In the genomic region with DNA sequence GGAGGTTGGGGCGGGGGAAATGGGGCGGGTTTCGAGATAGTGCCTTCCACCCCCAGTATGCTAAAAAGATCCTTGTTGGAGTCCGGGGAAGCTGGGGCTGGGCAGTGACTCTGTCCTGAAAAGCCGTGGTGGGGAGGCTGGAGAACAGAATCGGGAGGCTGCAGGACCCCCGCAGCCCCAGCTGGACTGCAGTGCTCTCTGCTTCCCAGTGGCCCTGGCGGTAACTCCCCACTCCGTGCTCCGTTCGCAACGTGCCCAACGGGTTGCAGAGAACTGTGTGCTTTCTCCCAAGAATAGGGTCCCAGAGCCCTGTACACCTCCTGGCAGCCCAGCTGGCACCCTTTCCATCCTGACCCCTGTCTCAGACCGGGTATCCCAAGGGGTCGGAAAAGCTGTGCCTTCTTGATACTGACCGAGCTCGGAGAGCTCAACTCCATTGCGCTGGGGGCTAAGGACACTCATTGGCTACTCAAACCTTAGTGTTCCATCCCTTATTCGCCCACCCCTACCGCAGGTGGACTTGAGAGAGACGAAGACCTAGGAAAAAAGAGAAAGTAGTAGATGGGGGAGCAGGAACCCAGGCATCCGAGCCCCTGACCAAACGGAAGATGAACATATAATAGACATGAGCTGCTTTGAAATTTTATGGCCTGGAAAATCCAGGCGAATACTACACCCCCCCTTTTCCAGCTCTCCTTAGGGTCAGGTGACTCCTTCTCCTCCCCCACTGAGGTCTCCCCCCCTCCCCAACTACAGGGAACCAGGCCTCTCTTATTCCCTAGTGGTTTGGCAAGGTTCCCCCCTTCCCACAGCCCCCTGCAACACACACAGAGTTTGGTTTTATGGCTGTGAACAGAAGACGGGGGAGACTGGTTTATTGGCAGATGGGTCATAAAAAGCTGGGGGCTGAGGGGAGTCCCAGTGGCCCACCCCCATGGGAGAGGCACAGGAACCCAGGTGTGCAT, we compare ENCODE assay signal across 8 cellular contexts. TPM values are rescaled to one million over a fixed set of nuclear protein-coding genes. Genes with fewer than 3 reads are reported as not detected.
A peak's percentile ranks its signal among the peaks of the same experiment; 100 is the strongest.
DNase-seq lines count a peak whose midpoint lies in the region; ATAC-seq and TF ChIP-seq lines count a peak whose summit lies in the region.

No MANE protein-coding gene starts in this region.

- peaks cover 9 to 45% (median 34%) of the 10 kb centered on the region in 6 donors for H3K4me1 ChIP-seq in spleen

- H3K4me3 Mint-ChIP-seq in activated CD8-positive, alpha-beta T cell treated with anti-CD3 and anti-CD28 coated beads, Interleukin-2, amount 10 ng/mL, durations not matched to agents 7 days and 5 days, result peak overlapping the region; percentile 89

- peak; percentile 2 for ATAC-seq in Right ventricle myocardium inferior
- peak; percentile 5 for ATAC-seq in activated CD8-positive, alpha-beta T cell treated with anti-CD3 and anti-CD28 coated beads, Interleukin-2, amount 10 ng/mL, durations not matched to agents 7 days and 5 days
- no peak for ATAC-seq in GM18519 (IDR thresholded peaks at IDR 0.05; ENCODE audit: low FRiP score, unreplicated experiment)

- peaks cover 0 to 27% (median 2%) of the 10 kb centered on the region in 7 donors for H3K27me3 ChIP-seq in spleen (replicated peaks in 1 of 7)

- peaks cover 8% of the 10 kb centered on the region for H3K36me3 Mint-ChIP-seq in activated CD8-positive, alpha-beta T cell treated with anti-CD3 and anti-CD28 coated beads, Interleukin-2, amount 10 ng/mL, durations not matched to agents 7 days and 5 days (ENCODE audit: low read depth)

- H3K9me3 Mint-ChIP-seq in activated CD8-positive, alpha-beta T cell treated with anti-CD3 and anti-CD28 coated beads, Interleukin-2, amount 10 ng/mL, durations not matched to agents 7 days and 5 days (ENCODE audit: insufficient read depth), result no peaks in the 10 kb centered on the region

- peaks cover 37% of the 10 kb centered on the region for H3K4me1 Mint-ChIP-seq in activated CD8-positive, alpha-beta T cell treated with anti-CD3 and anti-CD28 coated beads, Interleukin-2, amount 10 ng/mL, durations not matched to agents 7 days and 5 days (ENCODE audit: low read depth)

- H3K27ac Mint-ChIP-seq in activated CD8-positive, alpha-beta T cell treated with anti-CD3 and anti-CD28 coated beads, Interleukin-2, amount 10 ng/mL, durations not matched to agents 7 days and 5 days, result peak overlapping the region; percentile 75

- H3K4me3 ChIP-seq in iPS-11a (ENCODE audit: low read depth, low read length) (peak overlapping the region; percentile 94), spleen (peak overlapping the region; percentile 56 to 97 (median 72))

- CTCF ChIA-PET in activated CD8-positive, alpha-beta T cell treated with anti-CD3 and anti-CD28 coated beads, Interleukin-2, amount 10 ng/mL, durations not matched to agents 7 days and 5 days (lab: Charles Lee), result interaction anchor here (0.7 to 4.9 kb wide), 15 partner anchors 10 to 297 kb away, joined by 3 to 16 read pairs (median 4); a partner anchor contains a TSS

- POLR2A ChIA-PET in activated CD8-positive, alpha-beta T cell treated with anti-CD3 and anti-CD28 coated beads, Interleukin-2, amount 10 ng/mL, durations not matched to agents 7 days and 5 days (lab: Charles Lee), result interaction anchor here (0.6 to 1.8 kb wide), 6 partner anchors 44 to 248 kb away, joined by 3 to 7 read pairs (median 3); a partner anchor contains a TSS

- H3K27ac ChIP-seq in spleen, result peak overlapping the region in 5 of 8 donors; percentile 72 to 87 (median 73)

- WGBS in spleen, 5 donors, result 6 to 13% (median 7%) methylated on average over 18 to 25 of the region's 25 CpGs

- intact Hi-C loops in Right ventricle myocardium inferior (cut with DNase I), result loop anchor here (5.0 kb wide), 1 partner anchor 373 kb away; a partner anchor contains a TSS
- intact Hi-C loops in cardiac septum (cut with DNase I), result loop anchor here (10.0 kb wide), 2 partner anchors 301 to 371 kb away; a partner anchor contains a TSS
- intact Hi-C loops in spleen (cut with DNase I; ENCODE audit: low total_unique reads), result loop anchor here (5.0 kb wide), 2 partner anchors 198 to 298 kb away; a partner anchor contains a TSS

- DNase-seq in Right ventricle myocardium inferior (ENCODE audit: missing footprints), result no peak
- DNase-seq in cardiac septum (ENCODE audit: low spot score), result no peak
- DNase-seq in activated CD8-positive, alpha-beta T cell treated with anti-CD3 and anti-CD28 coated beads, Interleukin-2, amount 10 ng/mL, durations not matched to agents 7 days and 5 days, result no peak
- no peak for DNase-seq in spleen
- no peak for DNase-seq in mucosa of gallbladder (ENCODE audit: low spot score)
- no peak for DNase-seq in activated gamma-delta T cell (lab: John Stamatoyannopoulos, UW)

- no peak for TF ChIP-seq CTCF in spleen (IDR thresholded peaks at IDR 0.05 in 8 of 11, conservative IDR thresholded peaks at IDR 0.05 in 3 of 11)

- H3K9me3 ChIP-seq in spleen, result no peaks in the 10 kb centered on the region

- H3K36me3 ChIP-seq in spleen, result peaks cover 0 to 11% (median 3%) of the 10 kb centered on the region in 6 donors

- peaks cover 7% of the 10 kb centered on the region for H3K27me3 Mint-ChIP-seq in activated CD8-positive, alpha-beta T cell treated with anti-CD3 and anti-CD28 coated beads, Interleukin-2, amount 10 ng/mL, durations not matched to agents 7 days and 5 days (ENCODE audit: low read depth)

- no peak for TF ChIP-seq POLR2A in spleen (IDR thresholded peaks at IDR 0.05)

RNA-seq across cellular contexts. Expression of a gene that starts 1.3 kb away (rescaled TPM):
- total RNA-seq in Right ventricle myocardium inferior, result 9.7 TPM
- 18.0 TPM for total RNA-seq in cardiac septum
- total RNA-seq in activated CD8-positive, alpha-beta T cell treated with anti-CD3 and anti-CD28 coated beads, Interleukin-2, amount 10 ng/mL, durations not matched to agents 7 days and 5 days, result 10 to 100 TPM; 12.4 to 13.9 TPM
- 10 to 100 TPM in 5 of 7 donors, 1 to 10 TPM in 2; 6.1 to 14.5 (median 10.7) TPM for total RNA-seq in spleen
- 1 to 10 TPM; 3.5 to 5.5 (median 4.0) TPM for polyA plus RNA-seq in spleen
- total RNA-seq in mucosa of gallbladder, result 11.5 TPM

RNA-seq across cellular contexts. Expression of a gene that starts 15.4 kb away (rescaled TPM):
- total RNA-seq in Right ventricle myocardium inferior (790 TPM), cardiac septum (914 TPM), spleen (100 to 1,000 TPM; 440 to 750 (median 627) TPM), mucosa of gallbladder (1,148 TPM)
- total RNA-seq in activated CD8-positive, alpha-beta T cell treated with anti-CD3 and anti-CD28 coated beads, Interleukin-2, amount 10 ng/mL, durations not matched to agents 7 days and 5 days, result 100 to 1,000 TPM; 203 to 206 TPM
- polyA plus RNA-seq in spleen, result 100 to 1,000 TPM; 395 to 693 (median 509) TPM

RNA-seq across cellular contexts. Expression of a gene that starts 24.1 kb away (rescaled TPM):
- total RNA-seq in Right ventricle myocardium inferior (12.9 TPM), cardiac septum (26.3 TPM), spleen (10 to 100 TPM in 5 of 7 donors, 1 to 10 TPM in 2; 7.4 to 17.4 (median 15.5) TPM), mucosa of gallbladder (43.0 TPM)
- total RNA-seq in activated CD8-positive, alpha-beta T cell treated with anti-CD3 and anti-CD28 coated beads, Interleukin-2, amount 10 ng/mL, durations not matched to agents 7 days and 5 days, result 10 to 100 TPM; 12.0 to 12.1 TPM
- polyA plus RNA-seq in spleen, result 10 to 100 TPM in 1 of 3 donors, 1 to 10 TPM in 2; 4.7 to 12.1 (median 9.9) TPM

RNA-seq across cellular contexts. Expression of a gene that starts 28.4 kb away (rescaled TPM):
- total RNA-seq in Right ventricle myocardium inferior (128 TPM), cardiac septum (97.7 TPM), spleen (100 to 1,000 TPM; 113 to 228 (median 141) TPM), mucosa of gallbladder (158 TPM)
- 100 to 1,000 TPM; 156 to 158 TPM for total RNA-seq in activated CD8-positive, alpha-beta T cell treated with anti-CD3 and anti-CD28 coated beads, Interleukin-2, amount 10 ng/mL, durations not matched to agents 7 days and 5 days
- 100 to 1,000 TPM; 278 to 304 (median 282) TPM for polyA plus RNA-seq in spleen

RNA-seq across cellular contexts. Expression of a gene that starts 36.5 kb away (rescaled TPM):
- total RNA-seq in Right ventricle myocardium inferior (479 TPM), cardiac septum (806 TPM), spleen (10 to 100 TPM; 13.8 to 93.2 (median 24.7) TPM), mucosa of gallbladder (152 TPM)
- total RNA-seq in activated CD8-positive, alpha-beta T cell treated with anti-CD3 and anti-CD28 coated beads, Interleukin-2, amount 10 ng/mL, durations not matched to agents 7 days and 5 days, result 1 to 10 TPM; 2.0 to 4.2 TPM
- 10 to 100 TPM in 1 of 3 donors, 1 to 10 TPM in 2; 4.4 to 18.0 (median 8.6) TPM for polyA plus RNA-seq in spleen
